ENCODE assay signal across 27 cellular contexts in the genomic region with DNA sequence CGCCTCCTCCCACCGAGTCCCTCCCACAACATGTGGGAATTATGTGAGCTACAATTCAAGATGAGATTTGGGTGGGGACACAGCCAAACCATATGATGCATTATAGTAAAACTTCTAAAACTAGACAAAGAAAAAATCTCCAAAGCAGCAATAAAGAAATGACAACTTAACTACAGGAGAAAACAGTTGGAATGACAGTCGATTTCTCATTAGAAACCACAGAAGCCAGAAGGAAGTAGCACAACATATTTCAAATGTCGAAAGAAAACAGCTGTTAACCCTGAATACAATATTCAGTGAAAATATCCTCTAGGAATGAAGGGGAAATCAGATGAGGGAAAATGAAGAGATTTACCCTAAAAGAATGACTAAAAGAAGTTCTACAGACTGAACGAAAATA.
"Had no signal": no experiment of that assay in that cellular context is flagged by ENCODE, and none has a peak within 500 bp of the region (broad histone marks: within the 10 kb centered on the region; RNA-seq: fewer than 3 reads in every experiment).

No MANE protein-coding gene starts in this region.

- H3K4me3 Mint-ChIP-seq: activated naive CD8-positive, alpha-beta T cell; brain; effector memory CD8-positive, alpha-beta T cell; natural killer cell treated with Interleukin-12 subunit alpha and Interleukin-12 subunit beta and Interleukin-15 and Interleukin-18, amount 100 ng/mL, for 72 hours had no signal

- H3K27ac ChIP-seq: cardiac muscle cell, coronary artery, dorsolateral prefrontal cortex, foreskin keratinocyte, lower lobe of right lung, right atrium auricular region, spleen, tibial nerve, WERI-Rb-1 had no signal

- H3K4me1 Mint-ChIP-seq: brain had no signal

- H3K36me3 Mint-ChIP-seq: activated naive CD8-positive, alpha-beta T cell; brain had no signal

- ATAC-seq: activated CD4-positive, CD25-positive, alpha-beta regulatory T cell treated with anti-CD3 and anti-CD28 coated beads, Interleukin-2, amount 50 U/mL, for 24 hours; effector memory CD8-positive, alpha-beta T cell; foreskin keratinocyte; left lobe of liver; lower lobe of right lung; natural killer cell treated with Interleukin-12 subunit alpha and Interleukin-12 subunit beta and Interleukin-15 and Interleukin-18, amount 100 ng/mL, for 72 hours had no signal

- DNase-seq: activated CD4-positive, alpha-beta T cell treated with anti-CD3 and anti-CD28 coated beads for 48 hours; activated CD4-positive, alpha-beta T cell treated with anti-CD3 and anti-CD28 coated beads, Interleukin-2, amount 50 U/mL, for 48 hours; activated CD8-positive, alpha-beta memory T cell treated with anti-CD3 and anti-CD28 coated beads for 24 hours; activated effector memory CD4-positive, alpha-beta T cell treated with Interleukin-2 at 50 U/mL for 16 hours; activated naive CD4-positive, alpha-beta T cell treated with Interleukin-2 at 50 U/mL for 16 hours; aorta; cerebellar nuclear complex; dorsolateral prefrontal cortex; effector memory CD8-positive, alpha-beta T cell; erythroblast; foreskin keratinocyte; kidney glomerular epithelial cell; lower lobe of right lung; mesenchymal stem cell; spleen; stimulated activated naive CD4-positive, alpha-beta T cell treated with Interleukin-2 at 50 U/mL for 16 hours; T-helper 9 cell; WERI-Rb-1 had no signal

- H3K9me3 Mint-ChIP-seq: natural killer cell treated with Interleukin-12 subunit alpha and Interleukin-12 subunit beta and Interleukin-15 and Interleukin-18, amount 100 ng/mL, for 72 hours had no signal

- H3K36me3 ChIP-seq: cardiac muscle cell, lower lobe of right lung, right atrium auricular region, spleen, tibial nerve, WERI-Rb-1 had no signal

- H3K4me1 ChIP-seq: foreskin keratinocyte, lower lobe of right lung, right atrium auricular region, spleen, tibial nerve had no signal

- H3K27me3 ChIP-seq: cardiac muscle cell, dorsolateral prefrontal cortex, foreskin keratinocyte, right atrium auricular region, spleen, tibial nerve had no signal

- H3K4me3 ChIP-seq: cardiac muscle cell, coronary artery, dorsolateral prefrontal cortex, lower lobe of right lung, right atrium auricular region, spleen, tibial nerve had no signal

- H3K27ac Mint-ChIP-seq: activated naive CD8-positive, alpha-beta T cell; brain; effector memory CD8-positive, alpha-beta T cell; natural killer cell treated with Interleukin-12 subunit alpha and Interleukin-12 subunit beta and Interleukin-15 and Interleukin-18, amount 100 ng/mL, for 72 hours had no signal

- H3K9me3 ChIP-seq: lower lobe of right lung had no signal
